1 cellular context compared by ENCODE assay signal in the genomic region with DNA sequence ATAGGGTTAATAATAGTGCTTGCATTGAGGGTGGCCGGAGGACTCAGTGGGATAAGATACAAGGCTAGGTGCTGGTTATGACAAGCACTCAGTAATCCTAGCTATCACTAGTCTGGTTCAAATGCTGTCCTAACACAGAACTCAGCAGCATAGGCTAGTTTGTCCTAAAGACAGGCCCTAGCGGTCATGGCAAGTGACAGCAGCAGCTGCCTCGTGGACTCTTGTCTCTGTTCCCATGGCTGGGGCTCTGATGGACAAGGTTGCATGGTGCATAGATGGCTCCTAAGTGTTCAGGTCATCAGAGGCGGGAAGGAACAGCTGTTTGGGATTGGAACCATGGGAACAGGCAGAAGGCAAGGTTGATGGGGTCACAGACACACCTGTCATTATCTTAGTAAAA.
TF ChIP-seq lines count a peak whose summit lies in the region.

No MANE protein-coding gene starts in this region.

TF ChIP-seq in HepG2, 621 proteins besides CTCF, POLR2A, EP300 and RAD21:
- TF ChIP-seq JUND (CRISPR knock-in tag; IDR thresholded peaks at IDR 0.05) (no peak), SALL2 (CRISPR knock-in tag; IDR thresholded peaks at IDR 0.05) (no peak), ARID2 (CRISPR knock-in tag; IDR thresholded peaks at IDR 0.05; ENCODE audit: borderline replicate concordance) (no peak), FLYWCH1 (CRISPR knock-in tag; IDR thresholded peaks at IDR 0.05) (no peak), MIXL1 (CRISPR knock-in tag; IDR thresholded peaks at IDR 0.05) (no peak), KDM1A (CRISPR knock-in tag; IDR thresholded peaks at IDR 0.05) (no peak), ZKSCAN8 (CRISPR knock-in tag; IDR thresholded peaks at IDR 0.05; ENCODE audit: borderline replicate concordance) (no peak), ZNF138 (CRISPR knock-in tag; IDR thresholded peaks at IDR 0.05; ENCODE audit: low read depth) (no peak)
- TF ChIP-seq, protein P1, sequence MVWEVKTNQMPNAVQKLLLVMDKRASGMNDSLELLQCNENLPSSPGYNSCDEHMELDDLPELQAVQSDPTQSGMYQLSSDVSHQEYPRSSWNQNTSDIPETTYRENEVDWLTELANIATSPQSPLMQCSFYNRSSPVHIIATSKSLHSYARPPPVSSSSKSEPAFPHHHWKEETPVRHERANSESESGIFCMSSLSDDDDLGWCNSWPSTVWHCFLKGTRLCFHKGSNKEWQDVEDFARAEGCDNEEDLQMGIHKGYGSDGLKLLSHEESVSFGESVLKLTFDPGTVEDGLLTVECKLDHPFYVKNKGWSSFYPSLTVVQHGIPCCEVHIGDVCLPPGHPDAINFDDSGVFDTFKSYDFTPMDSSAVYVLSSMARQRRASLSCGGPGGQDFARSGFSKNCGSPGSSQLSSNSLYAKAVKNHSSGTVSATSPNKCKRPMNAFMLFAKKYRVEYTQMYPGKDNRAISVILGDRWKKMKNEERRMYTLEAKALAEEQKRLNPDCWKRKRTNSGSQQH (CRISPR knock-in tag; IDR thresholded peaks at IDR 0.05; ENCODE audit: low read depth): no peak
- TF ChIP-seq, protein P2, sequence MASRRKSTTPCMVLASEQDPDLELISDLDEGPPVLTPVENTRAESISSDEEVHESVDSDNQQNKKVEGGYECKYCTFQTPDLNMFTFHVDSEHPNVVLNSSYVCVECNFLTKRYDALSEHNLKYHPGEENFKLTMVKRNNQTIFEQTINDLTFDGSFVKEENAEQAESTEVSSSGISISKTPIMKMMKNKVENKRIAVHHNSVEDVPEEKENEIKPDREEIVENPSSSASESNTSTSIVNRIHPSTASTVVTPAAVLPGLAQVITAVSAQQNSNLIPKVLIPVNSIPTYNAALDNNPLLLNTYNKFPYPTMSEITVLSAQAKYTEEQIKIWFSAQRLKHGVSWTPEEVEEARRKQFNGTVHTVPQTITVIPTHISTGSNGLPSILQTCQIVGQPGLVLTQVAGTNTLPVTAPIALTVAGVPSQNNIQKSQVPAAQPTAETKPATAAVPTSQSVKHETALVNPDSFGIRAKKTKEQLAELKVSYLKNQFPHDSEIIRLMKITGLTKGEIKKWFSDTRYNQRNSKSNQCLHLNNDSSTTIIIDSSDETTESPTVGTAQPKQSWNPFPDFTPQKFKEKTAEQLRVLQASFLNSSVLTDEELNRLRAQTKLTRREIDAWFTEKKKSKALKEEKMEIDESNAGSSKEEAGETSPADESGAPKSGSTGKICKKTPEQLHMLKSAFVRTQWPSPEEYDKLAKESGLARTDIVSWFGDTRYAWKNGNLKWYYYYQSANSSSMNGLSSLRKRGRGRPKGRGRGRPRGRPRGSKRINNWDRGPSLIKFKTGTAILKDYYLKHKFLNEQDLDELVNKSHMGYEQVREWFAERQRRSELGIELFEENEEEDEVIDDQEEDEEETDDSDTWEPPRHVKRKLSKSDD (CRISPR knock-in tag; IDR thresholded peaks at IDR 0.05; ENCODE audit: low read depth): no peak
